ENCODE assay signal across 35 cellular contexts in the genomic region with DNA sequence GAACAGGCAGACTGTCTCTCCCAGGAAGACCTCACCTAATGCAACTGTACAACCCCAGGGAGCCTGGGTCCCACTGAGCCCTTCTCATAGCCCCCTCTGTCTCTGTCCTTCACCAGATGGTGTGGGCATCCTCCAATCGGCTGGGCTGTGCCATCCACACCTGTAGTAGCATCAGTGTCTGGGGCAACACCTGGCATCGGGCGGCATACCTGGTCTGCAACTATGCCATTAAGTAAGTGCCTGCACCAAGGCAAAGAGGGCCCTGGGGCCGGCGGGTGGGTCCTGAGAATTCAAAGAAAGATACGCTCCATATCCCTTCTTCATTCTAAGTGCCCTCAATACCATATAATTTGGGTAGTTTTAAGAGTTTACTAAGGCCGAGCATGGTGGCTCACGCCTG. TPM values are rescaled to one million over a fixed set of nuclear protein-coding genes. Genes with fewer than 3 reads are reported as not detected.
"Had no signal": no experiment of that assay in that cellular context is flagged by ENCODE, and none has a peak within 500 bp of the region (broad histone marks: within the 10 kb centered on the region; RNA-seq: fewer than 3 reads in every experiment).

No MANE protein-coding gene starts in this region.

- H3K36me3 Mint-ChIP-seq: naive B cell; natural killer cell; stimulated activated memory B cell treated with anti-CD40 and anti-IgM and Interleukin-4, amounts not matched to agents 10 μg/mL and 1 μg/mL and 100 μg/mL, for 72 hours had no signal

- H3K4me1 ChIP-seq: heart left ventricle, left lung, lower lobe of right lung, parathyroid adenoma, right atrium auricular region, right lobe of liver, tibial nerve, upper lobe of left lung had no signal

- H3K79me2 ChIP-seq: parathyroid adenoma had no signal

- H3K27ac Mint-ChIP-seq: naive B cell; natural killer cell; nephron progenitor cell; progenitor cell of endocrine pancreas; stimulated activated memory B cell treated with anti-CD40 and anti-IgM and Interleukin-4, amounts not matched to agents 10 μg/mL and 1 μg/mL and 100 μg/mL, for 72 hours; stimulated activated naive CD8-positive, alpha-beta T cell treated with anti-CD3 and anti-CD28 coated beads, Interleukin-15, amount 100 ng/mL, for 72 hours had no signal

- H3K4me3 ChIP-seq: heart left ventricle, left lung, lower lobe of right lung, right atrium auricular region, right lobe of liver, smooth muscle cell, tibial nerve, upper lobe of left lung had no signal

- H3K27me3 Mint-ChIP-seq: progenitor cell of endocrine pancreas; stimulated activated naive CD8-positive, alpha-beta T cell treated with anti-CD3 and anti-CD28 coated beads, Interleukin-15, amount 100 ng/mL, for 72 hours had no signal

- H3K27ac ChIP-seq: heart left ventricle, left lung, lower lobe of right lung, parathyroid adenoma, right atrium auricular region, right lobe of liver, tibial nerve, upper lobe of left lung had no signal

- H3K27me3 ChIP-seq: heart left ventricle, right atrium auricular region, right lobe of liver, tibial nerve, upper lobe of left lung had no signal

- H3K4me1 Mint-ChIP-seq: naive B cell; natural killer cell; stimulated activated memory B cell treated with anti-CD40 and anti-IgM and Interleukin-4, amounts not matched to agents 10 μg/mL and 1 μg/mL and 100 μg/mL, for 72 hours; stimulated activated naive CD8-positive, alpha-beta T cell treated with anti-CD3 and anti-CD28 coated beads, Interleukin-15, amount 100 ng/mL, for 72 hours had no signal

- H3K36me3 ChIP-seq: heart left ventricle, left lung, lower lobe of right lung, right atrium auricular region, right lobe of liver, tibial nerve, upper lobe of left lung had no signal

- H3K9me3 ChIP-seq: heart left ventricle, left lung, lower lobe of right lung, right atrium auricular region, right lobe of liver, tibial nerve, upper lobe of left lung had no signal

- H2AFZ ChIP-seq: parathyroid adenoma had no signal

- H3K4me2 ChIP-seq: smooth muscle cell had no signal

- H3K4me3 Mint-ChIP-seq: naive B cell; natural killer cell; nephron progenitor cell; stimulated activated memory B cell treated with anti-CD40 and anti-IgM and Interleukin-4, amounts not matched to agents 10 μg/mL and 1 μg/mL and 100 μg/mL, for 72 hours; stimulated activated naive CD8-positive, alpha-beta T cell treated with anti-CD3 and anti-CD28 coated beads, Interleukin-15, amount 100 ng/mL, for 72 hours had no signal

- H3K9ac ChIP-seq: parathyroid adenoma had no signal

- H3K9me3 Mint-ChIP-seq: natural killer cell; nephron progenitor cell; stimulated activated memory B cell treated with anti-CD40 and anti-IgM and Interleukin-4, amounts not matched to agents 10 μg/mL and 1 μg/mL and 100 μg/mL, for 72 hours; stimulated activated naive CD8-positive, alpha-beta T cell treated with anti-CD3 and anti-CD28 coated beads, Interleukin-15, amount 100 ng/mL, for 72 hours had no signal

- DNase-seq: heart left ventricle; hypothalamus; islet precursor cell; kidney glomerular epithelial cell; left cardiac atrium; lower lobe of right lung; mammary epithelial cell; mesenchymal stem cell; naive B cell; natural killer cell; nephron progenitor cell; nucleus accumbens; right lobe of liver; stimulated activated CD4-positive, alpha-beta T cell treated with anti-CD3 and anti-CD28 coated beads, Interleukin-1b, Interleukin-23, amount 100 ng/mL, for 48 hours; stimulated activated CD4-positive, alpha-beta T cell treated with anti-CD3 and anti-CD28 coated beads, Interleukin-2, amount 100 ng/mL, for 48 hours; stimulated activated CD4-positive, alpha-beta T cell treated with anti-CD3 and anti-CD28 coated beads, Interleukin-4, amount 100 ng/mL, for 4 hours; stimulated activated CD8-positive, alpha-beta memory T cell treated with anti-CD3 and anti-CD28 coated beads, Interleukin-4, amount 100 ng/mL, for 48 hours; stimulated activated naive CD4-positive, alpha-beta T cell treated with Interleukin-2 at 50 U/mL for 16 hours; stimulated activated naive CD8-positive, alpha-beta T cell treated with anti-CD3 and anti-CD28 coated beads, Interleukin-15, amount 100 ng/mL, for 72 hours; substantia nigra; upper lobe of left lung had no signal

RNA-seq across cellular contexts. Expression of gene R3HDML, which starts 8.3 kb away (rescaled TPM):
- total RNA-seq: heart left ventricle, left cardiac atrium, liver, lower lobe of right lung, mammary epithelial cell, natural killer cell, osteoblast, progenitor cell of endocrine pancreas, pulmonary artery endothelial cell, renal cortical epithelial cell, right atrium auricular region, right lobe of liver, skeletal muscle tissue, smooth muscle cell, temporal lobe, tibial nerve, upper lobe of left lung, urinary bladder had no signal
- polyA plus RNA-seq: heart left ventricle, liver, mammary epithelial cell, smooth muscle cell, urinary bladder had no signal

RNA-seq across cellular contexts. Expression of gene HNF4A, which starts 10.4 kb away (rescaled TPM):
- total RNA-seq: heart left ventricle, left cardiac atrium, mammary epithelial cell, natural killer cell, osteoblast, pulmonary artery endothelial cell, right atrium auricular region, skeletal muscle tissue, smooth muscle cell, temporal lobe, tibial nerve, urinary bladder had no signal
- polyA plus RNA-seq: smooth muscle cell had no signal
